4 cellular contexts compared by ENCODE assay signal in the genomic region with DNA sequence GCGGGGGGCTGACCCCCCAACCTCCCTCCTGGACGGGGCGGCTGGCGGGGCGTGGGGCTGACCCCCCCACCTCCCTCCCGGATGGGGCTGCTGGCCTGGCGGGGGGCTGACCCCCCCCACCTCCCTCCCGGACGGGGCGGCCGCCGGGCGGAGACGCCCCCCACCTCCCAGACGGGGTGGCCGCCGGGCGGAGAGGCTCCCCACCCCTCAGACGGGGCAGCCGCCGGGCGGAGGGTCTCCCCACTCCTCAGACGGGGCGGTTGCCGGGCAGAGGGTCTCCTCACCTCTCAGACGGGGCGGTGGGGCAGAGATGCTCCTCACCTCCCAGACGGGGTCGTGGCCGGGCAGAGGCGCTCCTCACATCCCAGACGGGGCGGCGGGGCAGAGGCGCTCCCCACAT. TPM values are rescaled to one million over a fixed set of nuclear protein-coding genes. Genes with fewer than 3 reads are reported as not detected.
DNase-seq lines count a peak whose midpoint lies in the region; ATAC-seq, FAIRE-seq and TF ChIP-seq lines count a peak whose summit lies in the region.
"Not testable (repeated sequence)": the region's sequence is repeated elsewhere in the genome, so short reads cannot be mapped to it uniquely, and the experiment has no call there.

No MANE protein-coding gene starts in this region.

- H3K9me3 ChIP-seq in kidney (ENCODE audit: control insufficient read depth in 1 of 2, low read length in 2 of 2); HepG2 (ENCODE audit: low read length); spleen: not testable (repeated sequence)

- ATAC-seq in HepG2: not testable (repeated sequence)
- ATAC-seq in stimulated activated naive CD8-positive, alpha-beta T cell treated with anti-CD3 and anti-CD28 coated beads, Interleukin-15, amount 100 ng/mL, for 72 hours: peak; percentile 55

- not testable (repeated sequence) for TF ChIP-seq POLR2A in HepG2 (IDR thresholded peaks at IDR 0.05; ENCODE audit: insufficient read depth in 1 of 2, low read depth in 2 of 2, low read length in 2 of 2); spleen (IDR thresholded peaks at IDR 0.05)

- POLR2A ChIA-PET in HepG2 (lab: Yijun Ruan, JAX): not testable (repeated sequence)

- H3K27ac ChIP-seq in kidney (ENCODE audit: low read depth in 2 of 2, low read length in 2 of 2); HepG2 (ENCODE audit: extremely low read length, insufficient read depth, low read length); spleen: not testable (repeated sequence)

- CTCF ChIA-PET in HepG2 (lab: Yijun Ruan, JAX; ENCODE audit: low intra/inter-chr PET ratio, low total read pairs): not testable (repeated sequence)

- H3K9ac ChIP-seq in kidney (ENCODE audit: low read length in 2 of 2); HepG2 (ENCODE audit: insufficient read depth, low read depth, low read length): not testable (repeated sequence)

- DNase-seq in kidney (peak; percentile 62), spleen (peak; percentile 77)
- DNase-seq in HepG2 (ENCODE audit: low spot score); stimulated activated naive CD8-positive, alpha-beta T cell treated with anti-CD3 and anti-CD28 coated beads, Interleukin-15, amount 100 ng/mL, for 72 hours: not testable (repeated sequence)

- not testable (repeated sequence) for H2AFZ ChIP-seq in HepG2 (ENCODE audit: low read length)

- not testable (repeated sequence) for H3K27ac Mint-ChIP-seq in stimulated activated naive CD8-positive, alpha-beta T cell treated with anti-CD3 and anti-CD28 coated beads, Interleukin-15, amount 100 ng/mL, for 72 hours

- peaks cover 71% of the 10 kb centered on the region for H3K79me2 ChIP-seq in HepG2 (ENCODE audit: insufficient read depth, low read length)

- H3K9me3 Mint-ChIP-seq in stimulated activated naive CD8-positive, alpha-beta T cell treated with anti-CD3 and anti-CD28 coated beads, Interleukin-15, amount 100 ng/mL, for 72 hours: not testable (repeated sequence)

- FAIRE-seq in kidney (lab: Jason Lieb, UNC); HepG2 (lab: Jason Lieb, UNC): not testable (repeated sequence)

- in situ Hi-C loops in HepG2 (cut with HindIII; ENCODE audit: extremely low pct_ligation_motif_present, low pct_unique_long_range_greater_than_20kb): not testable (repeated sequence)

- not testable (repeated sequence) for TF ChIP-seq EP300 in HepG2 (IDR thresholded peaks at IDR 0.05; ENCODE audit: low read depth in 2 of 2, low read length in 2 of 2); HepG2 (CRISPR knock-in tag; IDR thresholded peaks at IDR 0.05; ENCODE audit: borderline replicate concordance)

- not testable (repeated sequence) for BruUV-seq in HepG2 (replicated peaks; lab: Mats Ljungman, UMichigan)

- peaks cover 37% of the 10 kb centered on the region for H3K4me1 Mint-ChIP-seq in stimulated activated naive CD8-positive, alpha-beta T cell treated with anti-CD3 and anti-CD28 coated beads, Interleukin-15, amount 100 ng/mL, for 72 hours

- H3K4me1 ChIP-seq in kidney (ENCODE audit: control insufficient read depth in 1 of 2, insufficient read depth in 1 of 2, low read depth in 1 of 2, low read length in 2 of 2): not testable (repeated sequence)
- H3K4me1 ChIP-seq in HepG2 (ENCODE audit: insufficient read depth, low read length) (peaks cover 35% of the 10 kb centered on the region), spleen (peaks cover 3 to 54% (median 34%) of the 10 kb centered on the region in 6 donors)

- not testable (repeated sequence) for H3K27me3 ChIP-seq in HepG2 (ENCODE audit: control insufficient read depth in 1 of 2, insufficient read depth in 2 of 2, low read length in 2 of 2); spleen (replicated peaks in 1 of 7)

- H3K4me3 ChIP-seq in kidney (ENCODE audit: low read length in 2 of 2); HepG2 (replicated peaks in 1 of 3; ENCODE audit: insufficient read depth in 1 of 3, low read depth in 2 of 3, low read length in 3 of 3); spleen: not testable (repeated sequence)

- not testable (repeated sequence) for H4K20me1 ChIP-seq in HepG2 (ENCODE audit: insufficient read depth, low read length)

- not testable (repeated sequence) for H3K4me3 Mint-ChIP-seq in stimulated activated naive CD8-positive, alpha-beta T cell treated with anti-CD3 and anti-CD28 coated beads, Interleukin-15, amount 100 ng/mL, for 72 hours

- no CpG with 5 or more reads among the region's 35 CpGs for WGBS in HepG2 (ENCODE audit: low lambda C conversion rate)
- 97% methylated on average over 33 of the region's 35 CpGs; no CpG with 5 or more reads in 4 of the 5 donors for WGBS in spleen, 5 donors

- not testable (repeated sequence) for TF ChIP-seq RAD21 in HepG2 (CRISPR knock-in tag; IDR thresholded peaks at IDR 0.05)

- not testable (repeated sequence) for TF ChIP-seq CTCF in kidney (IDR thresholded peaks at IDR 0.05; ENCODE audit: borderline replicate concordance, extremely low read depth, insufficient read depth); HepG2 (CRISPR knock-in tag; IDR thresholded peaks at IDR 0.05); spleen (IDR thresholded peaks at IDR 0.05 in 8 of 11, conservative IDR thresholded peaks at IDR 0.05 in 3 of 11)

- intact Hi-C loops in kidney (cut with DNase I); HepG2 (cut with micrococcal nuclease; ENCODE audit: unreplicated experiment); spleen (cut with DNase I; ENCODE audit: low total_unique reads): not testable (repeated sequence)

- not testable (repeated sequence) for H3K36me3 ChIP-seq in kidney (ENCODE audit: control insufficient read depth in 1 of 2, insufficient read depth in 2 of 2, low read length in 2 of 2)
- H3K36me3 ChIP-seq in HepG2 (replicated peaks in 1 of 2; ENCODE audit: control insufficient read depth in 1 of 2, insufficient read depth in 2 of 2, low read length in 2 of 2) (peaks cover 10 to 27% of the 10 kb centered on the region in 2 experiments), spleen (peaks cover 0 to 25% (median 2%) of the 10 kb centered on the region in 6 donors)

- H3K4me2 ChIP-seq in HepG2 (ENCODE audit: low read depth, low read length): not testable (repeated sequence)

- not testable (repeated sequence) for H3K27me3 Mint-ChIP-seq in stimulated activated naive CD8-positive, alpha-beta T cell treated with anti-CD3 and anti-CD28 coated beads, Interleukin-15, amount 100 ng/mL, for 72 hours

TF ChIP-seq in HepG2, 621 proteins besides CTCF, POLR2A, EP300 and RAD21:
- peak; percentile 25 for TF ChIP-seq AGO2 (optimal IDR thresholded peaks at IDR 0.05; ENCODE audit: low read depth, low read length)

RNA-seq across cellular contexts. Expression of gene VAPB, which starts 25.2 kb away (rescaled TPM):
- 60.4 TPM for total RNA-seq in kidney
- 49.3 TPM for polyA plus RNA-seq in kidney (ENCODE audit: insufficient read depth, low read depth, low replicate concordance)
- 18.6 and 39.5 TPM in 2 replicates for total RNA-seq in HepG2 (2016; rRNA removed; fragmentation: Illumina TruSeq; extraction: Trizol)
- 8.4 and 10.3 TPM in 2 replicates for total RNA-seq in HepG2 (2016; cell fraction: cytosol; rRNA removed; fragmentation: Illumina TruSeq; extraction: Trizol; ENCODE audit: low read depth)
- 17.8 and 34.8 TPM in 2 replicates for total RNA-seq in HepG2 (2016; cell fraction: insoluble cytoplasmic fraction; rRNA removed; fragmentation: Illumina TruSeq; extraction: Trizol)
- total RNA-seq in HepG2 (2016; cell fraction: membrane; rRNA removed; fragmentation: Illumina TruSeq; extraction: Trizol): 22.3 and 22.4 TPM in 2 replicates
- 26.5 and 27.8 TPM in 2 replicates for total RNA-seq in HepG2 (2016; cell fraction: nucleus; rRNA removed; fragmentation: Illumina TruSeq; extraction: Trizol)
- polyA plus RNA-seq in HepG2 (2011; rRNA removed): 40.5 and 48.5 TPM in 2 replicates
- polyA plus RNA-seq in HepG2 (2011; cell fraction: cytosol; rRNA removed): 28.8 and 43.5 TPM in 2 replicates
- 25.8 and 29.7 TPM in 2 replicates for polyA plus RNA-seq in HepG2 (2011; cell fraction: nucleus; rRNA removed)
- 65.3 and 69.0 TPM in 2 replicates for polyA plus RNA-seq in HepG2 (2012)
- polyA plus RNA-seq in HepG2 (2016; cell fraction: cytosol; fragmentation: Illumina TruSeq; extraction: Trizol; ENCODE audit: low read depth): 10.2 and 12.1 TPM in 2 replicates
- 58.7 and 72.2 TPM in 2 replicates for polyA plus RNA-seq in HepG2 (2016; cell fraction: insoluble cytoplasmic fraction; fragmentation: Illumina TruSeq; extraction: Trizol; ENCODE audit: low read depth)
- polyA plus RNA-seq in HepG2 (2016; cell fraction: membrane; fragmentation: Illumina TruSeq; extraction: Trizol; ENCODE audit: low read depth): 23.4 and 25.9 TPM in 2 replicates
- polyA plus RNA-seq in HepG2 (2016; cell fraction: nucleus; fragmentation: Illumina TruSeq; extraction: Trizol; ENCODE audit: insufficient read depth, low read depth): 58.8 and 66.1 TPM in 2 replicates
- 31.5 and 42.0 TPM in 2 replicates for polyA minus RNA-seq in HepG2 (2011; rRNA and poly(A)+ RNA removed; ENCODE audit: low replicate concordance)
- 26.7 and 39.2 TPM in 2 replicates for polyA minus RNA-seq in HepG2 (2011; cell fraction: cytosol; rRNA and poly(A)+ RNA removed)
- polyA minus RNA-seq in HepG2 (2011; cell fraction: nucleus; rRNA and poly(A)+ RNA removed): 50.6 and 58.1 TPM in 2 replicates
- 10 to 100 TPM; 22.3 to 32.5 (median 25.7) TPM for total RNA-seq in spleen
- 10 to 100 TPM; 11.2 to 20.7 (median 13.8) TPM for polyA plus RNA-seq in spleen
